Comparison of ENCODE assay signal across 8 cellular contexts in genomic region chr3:50260027-50260941, GRCh38. TPM values are rescaled to one million over a fixed set of nuclear protein-coding genes. Genes with fewer than 3 reads are reported as not detected.
DNase-seq lines count a peak whose midpoint lies in the region; ATAC-seq and TF ChIP-seq lines count a peak whose summit lies in the region.

No MANE protein-coding gene starts in this region.

- H3K36me3 Mint-ChIP-seq in activated naive CD4-positive, alpha-beta T cell treated with anti-CD3 and anti-CD28 coated beads, Interleukin-2, amount 50 U/mL, for 72 hours = peaks cover 4 to 13% of the 10 kb centered on the region in 2 donors
- peaks cover 14% of the 10 kb centered on the region for H3K36me3 Mint-ChIP-seq in osteocyte (ENCODE audit: unreplicated experiment)

- H3K27me3 ChIP-seq in thoracic aorta (replicated peaks; ENCODE audit: insufficient read depth) = no peaks in the 10 kb centered on the region

- H3K27ac Mint-ChIP-seq in activated naive CD4-positive, alpha-beta T cell treated with anti-CD3 and anti-CD28 coated beads, Interleukin-2, amount 50 U/mL, for 72 hours = peak overlapping the region; percentile 36 to 88
- peak overlapping the region; percentile 91 for H3K27ac Mint-ChIP-seq in osteocyte (ENCODE audit: unreplicated experiment)

- H3K9me3 Mint-ChIP-seq in activated naive CD4-positive, alpha-beta T cell treated with anti-CD3 and anti-CD28 coated beads, Interleukin-2, amount 50 U/mL, for 72 hours = no peaks in the 10 kb centered on the region
- H3K9me3 Mint-ChIP-seq in osteocyte (ENCODE audit: unreplicated experiment) = no peaks in the 10 kb centered on the region

- no peaks in the 10 kb centered on the region for H3K27me3 Mint-ChIP-seq in osteocyte (ENCODE audit: unreplicated experiment)

- peak overlapping the region; percentile 70 for H3K4me3 Mint-ChIP-seq in osteocyte (ENCODE audit: unreplicated experiment)

- peak overlapping the region; percentile 78 for H3K9ac ChIP-seq in SK-N-MC (ENCODE audit: insufficient read length)

- H3K27ac ChIP-seq in KOPT-K1 (ENCODE audit: low read depth, low read length, poor library complexity, severe bottlenecking) = peak overlapping the region; percentile 27
- no peak overlapping the region for H3K27ac ChIP-seq in SK-N-MC
- peak overlapping the region; percentile 97 to 98 for H3K27ac ChIP-seq in thoracic aorta

- peaks cover 24 to 60% of the 10 kb centered on the region in 2 donors for H3K4me1 ChIP-seq in thoracic aorta (ENCODE audit: control insufficient read depth in 1 of 2, low read depth in 2 of 2)

- H3K36me3 ChIP-seq in KOPT-K1 (ENCODE audit: insufficient read depth, low read length) (peaks cover 46% of the 10 kb centered on the region), SK-N-MC (ENCODE audit: insufficient read depth, low read length) (peaks cover 10% of the 10 kb centered on the region; the same call in 1 of the 2 replicates), thoracic aorta (peaks cover 34% of the 10 kb centered on the region)

- H3K9me3 ChIP-seq in KOPT-K1 (ENCODE audit: insufficient read depth, low read length, poor library complexity, severe bottlenecking) (no peaks in the 10 kb centered on the region), SK-N-MC (ENCODE audit: low read depth, low read length) (no peaks in the 10 kb centered on the region), thoracic aorta (no peaks in the 10 kb centered on the region)

- TF ChIP-seq CTCF in osteocyte (IDR thresholded peaks at IDR 0.05) (no peak), thoracic aorta (IDR thresholded peaks at IDR 0.05) (peak; percentile 100)

- peak overlapping the region; percentile 76 for H3K4me3 ChIP-seq in SK-N-MC
- H3K4me3 ChIP-seq in thoracic aorta = peak overlapping the region; percentile 68

- ATAC-seq in GM21529 (IDR thresholded peaks at IDR 0.05; ENCODE audit: unreplicated experiment) = peak; percentile 91
- peak; percentile 92 to 93 for ATAC-seq in activated naive CD4-positive, alpha-beta T cell treated with anti-CD3 and anti-CD28 coated beads, Interleukin-2, amount 50 U/mL, for 72 hours
- ATAC-seq in thoracic aorta (ENCODE audit: insufficient number of reproducible peaks, low FRiP score, low read depth) = peak; percentile 59

- peak; percentile 97 for DNase-seq in ELF-1 (ENCODE audit: low read depth, low spot score)
- no peak for DNase-seq in SK-N-MC (ENCODE audit: low read depth, low spot score)
- peak; percentile 92 to 96 for DNase-seq in activated naive CD4-positive, alpha-beta T cell treated with anti-CD3 and anti-CD28 coated beads, Interleukin-2, amount 50 U/mL, for 72 hours (ENCODE audit: low spot score in 2 of 2)
- peak; percentile 91 for DNase-seq in glomerular visceral epithelial cell (ENCODE audit: extremely low spot score)
- DNase-seq in osteocyte (ENCODE audit: extremely low spot score, unreplicated experiment) = peak; percentile 99
- DNase-seq in thoracic aorta (ENCODE audit: low spot score) = peak; percentile 75

- peaks cover 49% of the 10 kb centered on the region for H3K4me1 Mint-ChIP-seq in osteocyte (ENCODE audit: unreplicated experiment)

RNA-seq across cellular contexts. Expression of gene SEMA3B, which starts 8.7 kb away (rescaled TPM):
- total RNA-seq in activated naive CD4-positive, alpha-beta T cell treated with anti-CD3 and anti-CD28 coated beads, Interleukin-2, amount 50 U/mL, for 72 hours = 1 to 10 TPM in 1 of 2 donors, under 1 TPM in 1; 0.77 to 4.1 TPM
- total RNA-seq in osteocyte (5.5 and 8.1 TPM in 2 replicates), thoracic aorta (10 to 100 TPM; 53.6 to 57.2 TPM)

RNA-seq across cellular contexts. Expression of gene LSMEM2, which starts 18.6 kb away (rescaled TPM):
- total RNA-seq in activated naive CD4-positive, alpha-beta T cell treated with anti-CD3 and anti-CD28 coated beads, Interleukin-2, amount 50 U/mL, for 72 hours = not detected
- not detected in 2 replicates for total RNA-seq in osteocyte
- total RNA-seq in thoracic aorta = not detected

RNA-seq across cellular contexts. Expression of gene GNAI2, which starts 24.3 kb away (rescaled TPM):
- 100 to 1,000 TPM; 313 to 349 TPM for total RNA-seq in activated naive CD4-positive, alpha-beta T cell treated with anti-CD3 and anti-CD28 coated beads, Interleukin-2, amount 50 U/mL, for 72 hours
- total RNA-seq in osteocyte (340 and 357 TPM in 2 replicates), thoracic aorta (100 to 1,000 TPM; 183 to 337 TPM)

RNA-seq across cellular contexts. Expression of gene IFRD2, which starts 31.9 kb away (rescaled TPM):
- total RNA-seq in activated naive CD4-positive, alpha-beta T cell treated with anti-CD3 and anti-CD28 coated beads, Interleukin-2, amount 50 U/mL, for 72 hours = 100 to 1,000 TPM in 1 of 2 donors, 10 to 100 TPM in 1; 63.8 to 100 TPM
- total RNA-seq in osteocyte = 43.3 and 54.2 TPM in 2 replicates
- 100 to 1,000 TPM in 1 of 2 donors, 10 to 100 TPM in 1; 43.3 to 118 TPM for total RNA-seq in thoracic aorta

RNA-seq across cellular contexts. Expression of gene HYAL3, which starts 38.9 kb away (rescaled TPM):
- 1 to 10 TPM; 4.3 to 6.6 TPM for total RNA-seq in activated naive CD4-positive, alpha-beta T cell treated with anti-CD3 and anti-CD28 coated beads, Interleukin-2, amount 50 U/mL, for 72 hours
- total RNA-seq in osteocyte (2.3 and 3.0 TPM in 2 replicates), thoracic aorta (1 to 10 TPM in 1 of 2 donors, under 1 TPM in 1; 0.35 to 1.4 TPM)
